Comparison of ENCODE assay signal across 15 cellular contexts in genomic region chr14:99240512-99241313, GRCh38. TPM values are rescaled to one million over a fixed set of nuclear protein-coding genes. Genes with fewer than 3 reads are reported as not detected.
DNase-seq lines count a peak whose midpoint lies in the region; FAIRE-seq and TF ChIP-seq lines count a peak whose summit lies in the region.
"Had no signal": no experiment of that assay in that cellular context is flagged by ENCODE, and none has a peak within 500 bp of the region (broad histone marks: within the 10 kb centered on the region; RNA-seq: fewer than 3 reads in every experiment).

No MANE protein-coding gene starts in this region.

- H3K27me3 Mint-ChIP-seq in MCF 10A (ENCODE audit: insufficient read depth, unreplicated experiment): no peaks in the 10 kb centered on the region
- H3K27me3 Mint-ChIP-seq in activated T-helper 2 cell treated with anti-CD3 and anti-CD28 coated beads, Interferon-gamma antibody, Interleukin-2, Interleukin-4, amounts not matched to agents 10 μg/mL and 5 μg/mL and 100 μg/mL, durations not matched to agents 14 hours and 24 hours and 36 hours (ENCODE audit: low read depth): no peaks in the 10 kb centered on the region

- H3K27ac ChIP-seq in mammary epithelial cell (ENCODE audit: insufficient read depth, low read depth, low read length) (peak overlapping the region; percentile 42), keratinocyte (ENCODE audit: control insufficient read depth, insufficient read depth, low read length) (peak overlapping the region; percentile 92), prostate gland (peak overlapping the region in 1 of 2 donors; percentile 33), left ventricle myocardium inferior (replicated peaks) (no peak overlapping the region)

- no peak for TF ChIP-seq POLR2A in prostate gland (IDR thresholded peaks at IDR 0.05)
- no peak for TF ChIP-seq POLR2A in GM12891 (IDR thresholded peaks at IDR 0.05; ENCODE audit: low read depth, low read length)

- H3K4me3 ChIP-seq in mammary epithelial cell (replicated peaks in 1 of 3; ENCODE audit: insufficient read depth in 1 of 3, low read depth in 2 of 3, low read length in 3 of 3) (no peak overlapping the region), keratinocyte (ENCODE audit: control insufficient read depth in 2 of 3, extremely low read depth in 1 of 3, insufficient read depth in 2 of 3, low read depth in 1 of 3, low read length in 3 of 3) (peak overlapping the region in 2 of 3 experiments; percentile 16 to 67), prostate gland (no peak overlapping the region), left ventricle myocardium inferior (no peak overlapping the region)

- H3K9me3 ChIP-seq in mammary epithelial cell (replicated peaks; ENCODE audit: insufficient read depth, low read length) (peaks cover 17% of the 10 kb centered on the region), keratinocyte (ENCODE audit: control insufficient read depth, low read depth, low read length) (peaks cover 5% of the 10 kb centered on the region), prostate gland (no peaks in the 10 kb centered on the region), left ventricle myocardium inferior (replicated peaks) (peaks cover 11% of the 10 kb centered on the region)

- H3K36me3 ChIP-seq in mammary epithelial cell (ENCODE audit: insufficient read depth, low read length) (no peaks in the 10 kb centered on the region), keratinocyte (ENCODE audit: control insufficient read depth in 2 of 2, extremely low read depth in 1 of 2, insufficient read depth in 2 of 2, low read length in 2 of 2) (peaks cover 10 to 12% of the 10 kb centered on the region in 2 experiments), prostate gland (no peaks in the 10 kb centered on the region), left ventricle myocardium inferior (no peaks in the 10 kb centered on the region)

- no peak overlapping the region for H3K4me2 ChIP-seq in mammary epithelial cell (ENCODE audit: insufficient read depth, low read depth, low read length)
- H3K4me2 ChIP-seq in keratinocyte (ENCODE audit: control insufficient read depth, extremely low read depth, insufficient read depth, low read depth, low read length): peak overlapping the region; percentile 99

- dilution Hi-C loops in mammary epithelial cell (cut with HindIII; ENCODE audit: low sequenced_read_pairs) (no loop called here), keratinocyte (cut with MboI; ENCODE audit: extremely low pct_ligation_motif_present, low sequenced_read_pairs) (no loop called here)

- H3K4me1 ChIP-seq in mammary epithelial cell (ENCODE audit: insufficient read depth, low read length) (peaks cover 15% of the 10 kb centered on the region), keratinocyte (ENCODE audit: control insufficient read depth, extremely low read depth, insufficient read depth, low read length) (peaks cover 74% of the 10 kb centered on the region), prostate gland (replicated peaks) (peaks cover 3% of the 10 kb centered on the region), left ventricle myocardium inferior (peaks cover 4% of the 10 kb centered on the region)

- H3K9me3 Mint-ChIP-seq in MCF 10A (ENCODE audit: unreplicated experiment): peaks cover 5% of the 10 kb centered on the region
- H3K9me3 Mint-ChIP-seq in activated T-helper 2 cell treated with anti-CD3 and anti-CD28 coated beads, Interferon-gamma antibody, Interleukin-2, Interleukin-4, amounts not matched to agents 10 μg/mL and 5 μg/mL and 100 μg/mL, durations not matched to agents 14 hours and 24 hours and 36 hours: no peaks in the 10 kb centered on the region
- H3K9me3 Mint-ChIP-seq: type B pancreatic cell had no signal

- intact Hi-C loops in mammary epithelial cell (cut with micrococcal nuclease): no loop called here
- intact Hi-C loops in MCF 10A (cut with micrococcal nuclease): no loop called here
- intact Hi-C loops in activated T-helper 2 cell treated with anti-CD3 and anti-CD28 coated beads, Interferon-gamma antibody, Interleukin-2, Interleukin-4, amounts not matched to agents 10 μg/mL and 5 μg/mL and 100 μg/mL, durations not matched to agents 14 hours and 24 hours and 36 hours (cut with micrococcal nuclease): loop anchor here (1.0 to 2.0 kb wide), 2 partner anchors 26 to 48 kb away; no protein-coding TSS in a partner anchor
- intact Hi-C loops in prostate gland (cut with DNase I): no loop called here
- intact Hi-C loops in left ventricle myocardium inferior (cut with micrococcal nuclease): no loop called here

- in situ Hi-C loops in mammary epithelial cell (cut with MboI; ENCODE audit: low sequenced_read_pairs in 2 of 2): no loop called here

- BruUV-seq in mammary epithelial cell (replicated peaks; lab: Mats Ljungman, UMichigan) (no TSS peak), MCF 10A (replicated peaks; lab: Mats Ljungman, UMichigan) (no TSS peak)

- H3K4me1 Mint-ChIP-seq in MCF 10A (ENCODE audit: insufficient read depth, unreplicated experiment): peaks cover 10% of the 10 kb centered on the region
- H3K4me1 Mint-ChIP-seq in activated T-helper 2 cell treated with anti-CD3 and anti-CD28 coated beads, Interferon-gamma antibody, Interleukin-2, Interleukin-4, amounts not matched to agents 10 μg/mL and 5 μg/mL and 100 μg/mL, durations not matched to agents 14 hours and 24 hours and 36 hours (ENCODE audit: low read depth): peaks cover 89% of the 10 kb centered on the region

- TF ChIP-seq CTCF in mammary epithelial cell (conservative IDR thresholded peaks at IDR 0.05 in 1 of 2, IDR thresholded peaks at IDR 0.05 in 1 of 2; ENCODE audit: extremely low read depth in 1 of 2, insufficient read depth in 1 of 2, low read depth in 1 of 2, low read length in 2 of 2) (no peak), MCF 10A (IDR thresholded peaks at IDR 0.05; ENCODE audit: unreplicated experiment) (no peak), keratinocyte (optimal IDR thresholded peaks at IDR 0.05 in 1 of 3, IDR thresholded peaks at IDR 0.05 in 1 of 3, conservative IDR thresholded peaks at IDR 0.05 in 1 of 3; ENCODE audit: extremely low read depth in 1 of 3, insufficient read depth in 2 of 3, low read length in 3 of 3) (no peak), prostate gland (IDR thresholded peaks at IDR 0.05) (no peak), left ventricle myocardium inferior (IDR thresholded peaks at IDR 0.05; ENCODE audit: borderline replicate concordance) (no peak)

- H4K20me1 ChIP-seq in mammary epithelial cell (ENCODE audit: insufficient read depth, low read length) (no peaks in the 10 kb centered on the region), keratinocyte (ENCODE audit: control insufficient read depth, extremely low read depth, insufficient read depth, low read length) (no peaks in the 10 kb centered on the region)

- H3K79me2 ChIP-seq in mammary epithelial cell (ENCODE audit: insufficient read depth, low read length) (peaks cover 84% of the 10 kb centered on the region), keratinocyte (ENCODE audit: control insufficient read depth, insufficient read depth, low read length) (peaks cover 90% of the 10 kb centered on the region)

- H3K9ac ChIP-seq in mammary epithelial cell (ENCODE audit: insufficient read depth, low read length) (no peak overlapping the region), keratinocyte (ENCODE audit: control insufficient read depth, extremely low read depth, insufficient read depth, low read length) (peak overlapping the region; percentile 71)

- H3K27me3 ChIP-seq in mammary epithelial cell (ENCODE audit: insufficient read depth, low read length): no peaks in the 10 kb centered on the region
- no peaks in the 10 kb centered on the region for H3K27me3 ChIP-seq in keratinocyte (ENCODE audit: control insufficient read depth, extremely low read depth, insufficient read depth, low read length)
- peaks cover 6% of the 10 kb centered on the region for H3K27me3 ChIP-seq in prostate gland (replicated peaks; ENCODE audit: insufficient read depth)
- peaks cover 78% of the 10 kb centered on the region for H3K27me3 ChIP-seq in left ventricle myocardium inferior (ENCODE audit: low read depth)

- H3K9me1 ChIP-seq in keratinocyte (ENCODE audit: control insufficient read depth, extremely low read depth, insufficient read depth, low read length): no peaks in the 10 kb centered on the region

- H3K4me3 Mint-ChIP-seq in MCF 10A (ENCODE audit: unreplicated experiment): no peak overlapping the region
- peak overlapping the region; percentile 84 for H3K4me3 Mint-ChIP-seq in activated T-helper 2 cell treated with anti-CD3 and anti-CD28 coated beads, Interferon-gamma antibody, Interleukin-2, Interleukin-4, amounts not matched to agents 10 μg/mL and 5 μg/mL and 100 μg/mL, durations not matched to agents 14 hours and 24 hours and 36 hours (ENCODE audit: low read depth)
- H3K4me3 Mint-ChIP-seq: dendritic cell treated with granulocyte-macrophage colony-stimulating factor and Interleukin-4, amounts not matched to agents 40 ng/mL and 50 ng/mL, for 4 days had no signal

- H3K36me3 Mint-ChIP-seq in MCF 10A (ENCODE audit: insufficient read depth, unreplicated experiment): no peaks in the 10 kb centered on the region
- peaks cover 28% of the 10 kb centered on the region for H3K36me3 Mint-ChIP-seq in activated T-helper 2 cell treated with anti-CD3 and anti-CD28 coated beads, Interferon-gamma antibody, Interleukin-2, Interleukin-4, amounts not matched to agents 10 μg/mL and 5 μg/mL and 100 μg/mL, durations not matched to agents 14 hours and 24 hours and 36 hours (ENCODE audit: low read depth)

- no peak for FAIRE-seq in keratinocyte (lab: Jason Lieb, UNC)
- FAIRE-seq in GM12891 (lab: Jason Lieb, UNC): no peak
- FAIRE-seq: astrocyte had no signal

- DNase-seq in mammary epithelial cell (no peak), MCF 10A (ENCODE audit: unreplicated experiment) (no peak), keratinocyte (ENCODE audit: low read depth, low spot score) (no peak), prostate gland (ENCODE audit: low spot score) (no peak), GM12891 (ENCODE audit: insufficient read length, low spot score) (no peak), left ventricle myocardium inferior (no peak), DMS 273 (lab: John Stamatoyannopoulos, UW; ENCODE audit: unreplicated experiment) (no peak)
- DNase-seq in activated T-helper 2 cell treated with anti-CD3 and anti-CD28 coated beads, Interferon-gamma antibody, Interleukin-2, Interleukin-4, amounts not matched to agents 10 μg/mL and 5 μg/mL and 100 μg/mL, durations not matched to agents 14 hours and 24 hours and 36 hours (ENCODE audit: low spot score): no peak
- DNase-seq: DMS53, hippocampal formation, NCI-H1436 treated with DMSO at 0.1 percent for 48 hours had no signal

- whole genome bisulfite sequencing in mammary epithelial cell (ENCODE audit: low coverage, missing lambda C conversion rate): 95% methylated on average over 23 of the region's 23 CpGs
- 81% methylated on average over 23 of the region's 23 CpGs for WGBS in prostate gland

- H2AFZ ChIP-seq in mammary epithelial cell (ENCODE audit: low read depth, low read length) (no peak overlapping the region), keratinocyte (ENCODE audit: control insufficient read depth, low read length) (peak overlapping the region; percentile 21)

- H3K27ac Mint-ChIP-seq in MCF 10A (ENCODE audit: low read depth, unreplicated experiment): no peak overlapping the region
- H3K27ac Mint-ChIP-seq in activated T-helper 2 cell treated with anti-CD3 and anti-CD28 coated beads, Interferon-gamma antibody, Interleukin-2, Interleukin-4, amounts not matched to agents 10 μg/mL and 5 μg/mL and 100 μg/mL, durations not matched to agents 14 hours and 24 hours and 36 hours: peak overlapping the region; percentile 96
- H3K27ac Mint-ChIP-seq: dendritic cell treated with granulocyte-macrophage colony-stimulating factor and Interleukin-4, amounts not matched to agents 40 ng/mL and 50 ng/mL, for 4 days; type B pancreatic cell had no signal

- POLR2A ChIA-PET in MCF 10A (lab: Yijun Ruan, JAX): interaction anchor here (0.6 kb wide), 1 partner anchor 364 kb away, joined by 3 read pairs; no protein-coding TSS in a partner anchor

- CTCF ChIA-PET in mammary epithelial cell (lab: Charles Lee; ENCODE audit: low non-redundant PET) (no interaction called here), MCF 10A (lab: Yijun Ruan, JAX) (interaction anchor here (0.5 kb wide), 1 partner anchor 73 kb away, joined by 3 read pairs; no protein-coding TSS in a partner anchor)

RNA-seq across cellular contexts. Expression of gene BCL11B, which starts 31.3 kb away (rescaled TPM):
- 1 to 10 TPM; 7.1 to 8.3 TPM for total RNA-seq in mammary epithelial cell
- 2.0 TPM for polyA plus RNA-seq in mammary epithelial cell
- 6.7 TPM for polyA minus RNA-seq in mammary epithelial cell
- total RNA-seq in MCF 10A (2022): 0.84 and 1.4 TPM in 2 replicates
- total RNA-seq in activated T-helper 2 cell treated with anti-CD3 and anti-CD28 coated beads, Interferon-gamma antibody, Interleukin-2, Interleukin-4, amounts not matched to agents 10 μg/mL and 5 μg/mL and 100 μg/mL, durations not matched to agents 14 hours and 24 hours and 36 hours: 34.1 and 34.9 TPM in 2 replicates
- 3.6 to 6.4 TPM (median 5.2 TPM) in 3 replicates for polyA plus RNA-seq in keratinocyte
- 2.3 TPM for polyA plus RNA-seq in keratinocyte (2011; ENCODE audit: low read depth)
- polyA plus RNA-seq in keratinocyte (2011; cell fraction: cytosol; rRNA removed): 2.6 and 3.0 TPM in 2 replicates
- 10.9 and 11.1 TPM in 2 replicates for polyA plus RNA-seq in keratinocyte (2011; cell fraction: nucleus; rRNA removed)
- polyA plus RNA-seq in keratinocyte (2012; ENCODE audit: low replicate concordance): 3.9 and 7.8 TPM in 2 replicates
- polyA minus RNA-seq in keratinocyte: 6.5 to 9.3 TPM (median 8.7 TPM) in 3 replicates
- 9.4 TPM for polyA minus RNA-seq in keratinocyte (2011; cell fraction: cytosol; rRNA and poly(A)+ RNA removed)
- polyA minus RNA-seq in keratinocyte (2011; cell fraction: nucleus; rRNA and poly(A)+ RNA removed): 17.1 and 20.4 TPM in 2 replicates
- 1 to 10 TPM; 2.8 to 5.4 TPM for total RNA-seq in prostate gland
- 0.14 TPM for polyA plus RNA-seq in GM12891 (2012; ENCODE audit: low read depth, missing spikeins)
- 0.11 TPM for total RNA-seq in left ventricle myocardium inferior
- polyA plus RNA-seq: fibroblast of lung had no signal

Comparison
In these comparisons a context has a peak if more than half of its experiments do, and no peak if none do; other contexts are left out.
1. H3K4me3 ChIP-seq: peak in keratinocyte (2 of 3); none in mammary epithelial cell (0 of 3), prostate gland (0 of 2) and left ventricle myocardium inferior (single experiment).